Comparison of ENCODE assay signal across 10 cellular contexts in the genomic region with DNA sequence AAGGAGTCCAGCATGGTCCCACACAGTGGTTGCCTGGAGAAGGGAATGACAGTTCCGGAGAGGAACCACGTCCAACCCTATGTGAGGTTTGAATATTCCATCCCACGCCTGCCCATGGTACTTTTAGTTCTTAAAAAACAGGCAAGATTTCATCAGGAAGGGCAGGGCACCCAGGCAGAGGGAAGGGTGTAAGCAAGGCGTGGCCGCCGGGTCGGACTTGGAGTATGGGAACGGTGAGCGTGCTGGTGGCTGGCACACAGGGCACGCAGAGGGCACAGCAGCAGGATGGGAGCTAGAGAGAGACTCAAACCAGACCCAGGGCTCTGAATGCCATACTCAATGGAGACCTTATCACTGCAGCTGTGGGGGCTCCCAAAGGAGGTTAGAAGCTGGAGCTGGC. TPM values are rescaled to one million over a fixed set of nuclear protein-coding genes. Genes with fewer than 3 reads are reported as not detected.
A peak's percentile ranks its signal among the peaks of the same experiment; 100 is the strongest.
DNase-seq lines count a peak whose midpoint lies in the region; ATAC-seq and TF ChIP-seq lines count a peak whose summit lies in the region.
"Had no signal": no experiment of that assay in that cellular context is flagged by ENCODE, and none has a peak within 500 bp of the region (broad histone marks: within the 10 kb centered on the region; RNA-seq: fewer than 3 reads in every experiment).

No MANE protein-coding gene starts in this region.

- H3K9ac ChIP-seq in DND-41 (ENCODE audit: low read depth, low read length) (no peak overlapping the region), GM23248 (no peak overlapping the region)

- peak overlapping the region; percentile 46; the same call in 1 of the 2 replicates for H3K27ac ChIP-seq in DND-41 (ENCODE audit: low read length)
- peak overlapping the region; percentile 6 to 63 for H3K27ac ChIP-seq in lung (ENCODE audit: low read depth in 1 of 2, low read length in 1 of 2)
- H3K27ac ChIP-seq in GM23248 = no peak overlapping the region

- 34 to 47% methylated on average over 10 of the region's 10 CpGs for WGBS in lung, 2 donors
- WGBS in GM23248 (ENCODE audit: low coverage in 1 of 2, low lambda C conversion rate in 2 of 2, missing lambda C conversion rate in 2 of 2), 2 experiments = 58% methylated on average over 9 to 10 of the region's 10 CpGs

- H3K4me1 ChIP-seq in DND-41 (ENCODE audit: insufficient read depth, low read length) (peaks cover 10% of the 10 kb centered on the region; the same call in 1 of the 2 replicates), lung (ENCODE audit: control insufficient read depth in 2 of 2, insufficient read depth in 2 of 2, low read length in 2 of 2) (peaks cover 14 to 56% of the 10 kb centered on the region in 2 donors), GM23248 (ENCODE audit: insufficient read depth) (no peaks in the 10 kb centered on the region)

- no peaks in the 10 kb centered on the region for H3K9me2 ChIP-seq in GM23248 (ENCODE audit: insufficient read depth)

- no peaks in the 10 kb centered on the region for H3F3A ChIP-seq in GM23248 (ENCODE audit: insufficient read depth)

- H4K20me1 ChIP-seq in DND-41 (ENCODE audit: insufficient read depth, low read length) (peaks cover 88% of the 10 kb centered on the region), GM23248 (ENCODE audit: insufficient read depth) (no peaks in the 10 kb centered on the region)

- in situ Hi-C loops in GM23248 (cut with MboI) = no loop called here

- H2AFZ ChIP-seq in DND-41 (ENCODE audit: low read depth, low read length) (no peak overlapping the region), GM23248 (no peak overlapping the region)

- peak overlapping the region; percentile 49 for H3K27ac Mint-ChIP-seq in dendritic cell treated with granulocyte-macrophage colony-stimulating factor and Interleukin-4, amounts not matched to agents 40 ng/mL and 50 ng/mL, for 4 days
- peak overlapping the region; percentile 99 for H3K27ac Mint-ChIP-seq in stimulated activated effector memory CD8-positive, alpha-beta T cell treated with anti-CD3 and anti-CD28 coated beads, Interleukin-12 subunit alpha, Interleukin-12 subunit beta, amount 100 ng/mL, for 72 hours

- intact Hi-C loops in dendritic cell treated with granulocyte-macrophage colony-stimulating factor and Interleukin-4, amounts not matched to agents 40 ng/mL and 50 ng/mL, for 4 days (cut with micrococcal nuclease) = no loop called here

- no peaks in the 10 kb centered on the region for H3K9me3 Mint-ChIP-seq in dendritic cell treated with granulocyte-macrophage colony-stimulating factor and Interleukin-4, amounts not matched to agents 40 ng/mL and 50 ng/mL, for 4 days
- no peaks in the 10 kb centered on the region for H3K9me3 Mint-ChIP-seq in stimulated activated effector memory CD8-positive, alpha-beta T cell treated with anti-CD3 and anti-CD28 coated beads, Interleukin-12 subunit alpha, Interleukin-12 subunit beta, amount 100 ng/mL, for 72 hours

- H3K4me1 Mint-ChIP-seq in dendritic cell treated with granulocyte-macrophage colony-stimulating factor and Interleukin-4, amounts not matched to agents 40 ng/mL and 50 ng/mL, for 4 days (ENCODE audit: low read depth) = peaks cover 85% of the 10 kb centered on the region
- peaks cover 84% of the 10 kb centered on the region for H3K4me1 Mint-ChIP-seq in stimulated activated effector memory CD8-positive, alpha-beta T cell treated with anti-CD3 and anti-CD28 coated beads, Interleukin-12 subunit alpha, Interleukin-12 subunit beta, amount 100 ng/mL, for 72 hours

- DNase-seq in DND-41 (peak; percentile 27), lung (ENCODE audit: low spot score) (peak; percentile 68), GM23248 (no peak)
- no peak for DNase-seq in stimulated activated effector memory CD8-positive, alpha-beta T cell treated with anti-CD3 and anti-CD28 coated beads, Interleukin-12 subunit alpha, Interleukin-12 subunit beta, amount 100 ng/mL, for 72 hours (ENCODE audit: low spot score in 2 of 2)
- no peak for DNase-seq in activated naive CD4-positive, alpha-beta T cell treated with anti-CD3 and anti-CD28 coated beads, Interleukin-2, amount 50 U/mL, for 16 hours
- DNase-seq: T-helper 9 cell had no signal

- H3K9me3 ChIP-seq in DND-41 (ENCODE audit: insufficient read depth, low read length, severe bottlenecking) (no peaks in the 10 kb centered on the region), lung (ENCODE audit: control insufficient read depth in 2 of 2, insufficient read depth in 1 of 2, low read length in 1 of 2) (no peaks in the 10 kb centered on the region), GM23248 (ENCODE audit: low read depth) (no peaks in the 10 kb centered on the region)

- no peak for TF ChIP-seq CTCF in DND-41 (IDR thresholded peaks at IDR 0.05; ENCODE audit: borderline replicate concordance, extremely low read depth, low read length, poor library complexity, severe bottlenecking)
- TF ChIP-seq CTCF in lung (IDR thresholded peaks at IDR 0.05; ENCODE audit: control extremely low read depth, extremely low read depth) = no peak

- H3K36me3 Mint-ChIP-seq in dendritic cell treated with granulocyte-macrophage colony-stimulating factor and Interleukin-4, amounts not matched to agents 40 ng/mL and 50 ng/mL, for 4 days (ENCODE audit: low read depth) = peaks cover 31% of the 10 kb centered on the region
- H3K36me3 Mint-ChIP-seq in stimulated activated effector memory CD8-positive, alpha-beta T cell treated with anti-CD3 and anti-CD28 coated beads, Interleukin-12 subunit alpha, Interleukin-12 subunit beta, amount 100 ng/mL, for 72 hours = peaks cover 50% of the 10 kb centered on the region

- H3K4me2 ChIP-seq in DND-41 (ENCODE audit: insufficient read depth, low read length) (no peak overlapping the region), GM23248 (ENCODE audit: unreplicated experiment) (no peak overlapping the region)

- H3K79me2 ChIP-seq in DND-41 (ENCODE audit: insufficient read depth, low read length) = peaks cover 99% of the 10 kb centered on the region
- H3K79me2 ChIP-seq in GM23248 (ENCODE audit: insufficient read depth) = no peaks in the 10 kb centered on the region; the same call in 1 of the 2 replicates

- ATAC-seq in DND-41 (ENCODE audit: insufficient read depth, low read depth) = peak; percentile 66
- peak; percentile 57 for ATAC-seq in lung (ENCODE audit: insufficient read depth, low FRiP score)
- ATAC-seq in stimulated activated effector memory CD8-positive, alpha-beta T cell treated with anti-CD3 and anti-CD28 coated beads, Interleukin-12 subunit alpha, Interleukin-12 subunit beta, amount 100 ng/mL, for 72 hours = no peak
- no peak for ATAC-seq in HG03025 (IDR thresholded peaks at IDR 0.05; ENCODE audit: low FRiP score, unreplicated experiment)
- ATAC-seq in HG03439 (IDR thresholded peaks at IDR 0.05; ENCODE audit: unreplicated experiment) = no peak

- H3K4me3 Mint-ChIP-seq in dendritic cell treated with granulocyte-macrophage colony-stimulating factor and Interleukin-4, amounts not matched to agents 40 ng/mL and 50 ng/mL, for 4 days = peak overlapping the region; percentile 2
- H3K4me3 Mint-ChIP-seq in stimulated activated effector memory CD8-positive, alpha-beta T cell treated with anti-CD3 and anti-CD28 coated beads, Interleukin-12 subunit alpha, Interleukin-12 subunit beta, amount 100 ng/mL, for 72 hours = peak overlapping the region; percentile 41

- no peaks in the 10 kb centered on the region for H3K27me3 Mint-ChIP-seq in dendritic cell treated with granulocyte-macrophage colony-stimulating factor and Interleukin-4, amounts not matched to agents 40 ng/mL and 50 ng/mL, for 4 days

- no peaks in the 10 kb centered on the region for H3K27me3 ChIP-seq in DND-41 (ENCODE audit: insufficient read depth, low read length, poor library complexity)
- no peaks in the 10 kb centered on the region for H3K27me3 ChIP-seq in lung (ENCODE audit: control insufficient read depth, insufficient read depth)
- H3K27me3 ChIP-seq in GM23248 (replicated peaks; ENCODE audit: insufficient read depth) = no peaks in the 10 kb centered on the region

- H3K36me3 ChIP-seq in DND-41 (ENCODE audit: insufficient read depth, low read length) (peaks cover 55% of the 10 kb centered on the region), lung (ENCODE audit: control insufficient read depth in 2 of 2, insufficient read depth in 2 of 2, low read length in 2 of 2) (peaks cover 0 to 10% of the 10 kb centered on the region in 2 donors), GM23248 (ENCODE audit: low read depth) (no peaks in the 10 kb centered on the region)

- H3K4me3 ChIP-seq in DND-41 (ENCODE audit: low read depth in 1 of 2, low read length in 2 of 2) (no peak overlapping the region), lung (no peak overlapping the region), GM23248 (no peak overlapping the region)
- H3K4me3 ChIP-seq: coronary artery had no signal

RNA-seq across cellular contexts. Expression of a gene that starts 34.3 kb away (rescaled TPM):
- 10 to 100 TPM; 21.0 to 45.4 TPM for total RNA-seq in lung
- polyA plus RNA-seq in lung (10 to 100 TPM; 14.6 to 15.3 TPM), GM23248 (2016; fragmentation: Nextera tagmentation; extraction: Ambion mirVana) (2.1 and 2.7 TPM in 2 replicates)
- total RNA-seq in GM23248 (2014; rRNA removed; shearing (Covaris generic)) = 10.1 TPM in 2 replicates

Comparison
In these comparisons a context has a peak if more than half of its experiments do, and no peak if none do; other contexts are left out.
1. ATAC-seq: peak in DND-41 (single experiment) and lung (single experiment); none in stimulated activated effector memory CD8-positive, alpha-beta T cell treated with anti-CD3 and anti-CD28 coated beads, Interleukin-12 subunit alpha, Interleukin-12 subunit beta, amount 100 ng/mL, for 72 hours (single experiment), HG03025 (single experiment) and HG03439 (single experiment).
2. DNase-seq: peak in DND-41 (single experiment) and lung (single experiment); none in stimulated activated effector memory CD8-positive, alpha-beta T cell treated with anti-CD3 and anti-CD28 coated beads, Interleukin-12 subunit alpha, Interleukin-12 subunit beta, amount 100 ng/mL, for 72 hours (0 of 2), activated naive CD4-positive, alpha-beta T cell treated with anti-CD3 and anti-CD28 coated beads, Interleukin-2, amount 50 U/mL, for 16 hours (single experiment) and GM23248 (single experiment).